Comparison of ENCODE assay signal across 8 cellular contexts in the genomic region with DNA sequence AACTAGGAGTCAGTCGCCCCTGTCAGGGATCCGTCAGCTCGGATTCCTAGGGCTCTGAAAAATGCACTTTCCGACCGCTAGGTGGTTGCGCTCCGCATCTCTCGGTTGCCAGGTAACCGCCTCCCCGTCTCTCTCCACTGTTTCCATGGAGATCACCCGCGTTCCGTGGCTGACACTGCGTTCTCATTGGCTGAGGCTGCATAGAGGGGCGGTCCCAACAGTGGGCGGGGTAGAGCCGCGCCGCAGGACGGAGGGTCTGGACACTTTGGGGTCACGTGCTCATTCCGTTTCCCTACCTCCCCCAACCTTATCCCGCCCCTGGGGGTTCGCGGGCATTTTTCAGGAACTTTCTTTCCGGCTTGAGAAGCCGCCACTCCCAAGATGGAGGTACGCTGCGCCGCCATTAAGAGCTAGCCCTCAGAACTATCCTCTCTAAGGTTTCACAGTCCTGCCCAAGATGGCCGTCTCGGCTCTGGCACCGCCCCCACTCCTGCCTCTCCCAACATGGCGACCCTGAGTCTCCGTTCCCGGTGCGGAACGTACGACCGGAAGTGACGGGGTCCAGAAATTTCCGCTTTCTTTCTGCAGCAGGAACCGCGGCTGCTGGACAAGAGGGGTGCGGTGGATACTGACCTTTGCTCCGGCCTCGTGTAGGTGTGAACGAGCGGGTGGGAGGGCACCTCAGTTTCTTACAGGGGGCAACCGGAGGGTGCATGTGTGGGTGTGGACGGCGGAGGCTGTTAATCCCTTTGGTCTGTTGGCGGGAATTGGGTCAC. TPM values are rescaled to one million over a fixed set of nuclear protein-coding genes. Genes with fewer than 3 reads are reported as not detected.
A peak's percentile ranks its signal among the peaks of the same experiment; 100 is the strongest.
DNase-seq lines count a peak whose midpoint lies in the region; ATAC-seq and TF ChIP-seq lines count a peak whose summit lies in the region.

ODAD3 (minus strand) TSS at position 65 of the 776 bp plus-strand sequence. CDS start 105 bp downstream, outside the sequence.
PRKCSH (plus strand) TSS at position 579 of the 776 bp plus-strand sequence. CDS start 483 bp downstream, outside the sequence.

- H3K79me2 ChIP-seq in DND-41 (ENCODE audit: insufficient read depth, low read length), result peaks cover 25% of the 10 kb centered on the region

- H3K9ac ChIP-seq in DND-41 (ENCODE audit: low read depth, low read length), result peak within 1 kb of the TSS; percentile 71

- H3K4me2 ChIP-seq in DND-41 (ENCODE audit: insufficient read depth, low read length), result peak within 1 kb of the TSS; percentile 86

- peak within 1 kb of the TSS; percentile 98 for H3K27ac Mint-ChIP-seq in activated T-cell treated with anti-CD3 and anti-CD28 coated beads, Interleukin-2, amount 50 U/mL, for 72 hours

- H3K4me3 Mint-ChIP-seq in activated T-cell treated with anti-CD3 and anti-CD28 coated beads, Interleukin-2, amount 50 U/mL, for 72 hours, result peak within 1 kb of the TSS; percentile 99 to 100

- peak in 2 of 4 donors; percentile 25 to 51 for TF ChIP-seq POLR2A in esophagus squamous epithelium (IDR thresholded peaks at IDR 0.05)

- 0% methylated on average over 6 to 13 of the region's 53 CpGs for WGBS in esophagus squamous epithelium, 2 donors

- peak; percentile 94 for TF ChIP-seq CTCF in DND-41 (IDR thresholded peaks at IDR 0.05; ENCODE audit: borderline replicate concordance, extremely low read depth, low read length, poor library complexity, severe bottlenecking)
- TF ChIP-seq CTCF in esophagus squamous epithelium (IDR thresholded peaks at IDR 0.05), result peak; percentile 89 to 99 (median 97)

- ATAC-seq in DND-41 (ENCODE audit: insufficient read depth, low read depth), result peak; percentile 94
- peak; percentile 88 for ATAC-seq in GM21723 (IDR thresholded peaks at IDR 0.05; ENCODE audit: unreplicated experiment)
- peak; percentile 94 for ATAC-seq in activated T-cell treated with anti-CD3 and anti-CD28 coated beads, Interleukin-2, amount 50 U/mL, for 72 hours (replicated peaks in 1 of 2)

- intact Hi-C loops in esophagus squamous epithelium (cut with DNase I), result no loop called here

- DNase-seq in DND-41 (peak; percentile 100), KG1 (lab: John Stamatoyannopoulos, UW) (peak; percentile 97), esophagus squamous epithelium (lab: John Stamatoyannopoulos, UW) (peak; percentile 100), myocyte (ENCODE audit: low read depth) (peak; percentile 100)
- peak; percentile 98 to 99 for DNase-seq in activated T-cell treated with anti-CD3 and anti-CD28 coated beads, Interleukin-2, amount 50 U/mL, for 72 hours
- DNase-seq in stimulated activated CD8-positive, alpha-beta memory T cell treated with anti-CD3 and anti-CD28 coated beads, Interleukin-7, amount 100 ng/mL, for 48 hours (ENCODE audit: extremely low read depth in 1 of 2, low read depth in 1 of 2), result peak; percentile 96 to 100

- no peaks in the 10 kb centered on the region for H3K27me3 Mint-ChIP-seq in activated T-cell treated with anti-CD3 and anti-CD28 coated beads, Interleukin-2, amount 50 U/mL, for 72 hours (ENCODE audit: low read depth)

- H3K36me3 Mint-ChIP-seq in activated T-cell treated with anti-CD3 and anti-CD28 coated beads, Interleukin-2, amount 50 U/mL, for 72 hours (ENCODE audit: insufficient read depth in 2 of 2), result peaks cover 6 to 11% of the 10 kb centered on the region in 2 donors

- H3K4me1 ChIP-seq in DND-41 (ENCODE audit: insufficient read depth, low read length) (peaks cover 32% of the 10 kb centered on the region), esophagus squamous epithelium (peaks cover 14 to 27% (median 19%) of the 10 kb centered on the region in 3 donors)

- H3K27me3 ChIP-seq in DND-41 (ENCODE audit: insufficient read depth, low read length, poor library complexity) (no peaks in the 10 kb centered on the region), esophagus squamous epithelium (no peaks in the 10 kb centered on the region)

- H3K4me3 ChIP-seq in DND-41 (ENCODE audit: low read depth in 1 of 2, low read length in 2 of 2) (peak within 1 kb of the TSS; percentile 50 to 82; a peak in 3 of 4 replicates), esophagus squamous epithelium (peak within 1 kb of the TSS; percentile 61 to 93 (median 82))

- peaks cover 14% of the 10 kb centered on the region for H4K20me1 ChIP-seq in DND-41 (ENCODE audit: insufficient read depth, low read length)

- H3K9me3 ChIP-seq in DND-41 (ENCODE audit: insufficient read depth, low read length, severe bottlenecking) (no peaks in the 10 kb centered on the region), esophagus squamous epithelium (no peaks in the 10 kb centered on the region)

- H3K27ac ChIP-seq in DND-41 (ENCODE audit: low read length), result peak within 1 kb of the TSS; percentile 89
- H3K27ac ChIP-seq in esophagus squamous epithelium, result peak within 1 kb of the TSS; percentile 80 to 87 (median 85)

- no peaks in the 10 kb centered on the region for H3K9me3 Mint-ChIP-seq in activated T-cell treated with anti-CD3 and anti-CD28 coated beads, Interleukin-2, amount 50 U/mL, for 72 hours

- peaks cover 31% of the 10 kb centered on the region for H3K4me1 Mint-ChIP-seq in activated T-cell treated with anti-CD3 and anti-CD28 coated beads, Interleukin-2, amount 50 U/mL, for 72 hours (ENCODE audit: low read depth)

- peak within 1 kb of the TSS; percentile 86 for H2AFZ ChIP-seq in DND-41 (ENCODE audit: low read depth, low read length)

- H3K36me3 ChIP-seq in DND-41 (ENCODE audit: insufficient read depth, low read length) (peaks cover 37% of the 10 kb centered on the region), esophagus squamous epithelium (peaks cover 7 to 38% (median 29%) of the 10 kb centered on the region in 3 donors)

TF ChIP-seq in PFSK-1, 5 proteins besides CTCF, POLR2A, EP300 and RAD21:
- TF ChIP-seq TAF1 (IDR thresholded peaks at IDR 0.05; ENCODE audit: borderline replicate concordance, insufficient read depth, low read length) (peak; percentile 90; the same call in 1 of the 2 replicates), FOXP2 (optimal IDR thresholded peaks at IDR 0.05; ENCODE audit: borderline replicate concordance, extremely low read depth, extremely low read length, insufficient read depth) (peak; percentile 29), POLR2AphosphoS5 (IDR thresholded peaks at IDR 0.05; ENCODE audit: low read depth, low read length) (peak; percentile 90), SIN3A (IDR thresholded peaks at IDR 0.05; ENCODE audit: borderline replicate concordance, insufficient read depth, low read length) (no peak)
- TF ChIP-seq, protein P1, sequence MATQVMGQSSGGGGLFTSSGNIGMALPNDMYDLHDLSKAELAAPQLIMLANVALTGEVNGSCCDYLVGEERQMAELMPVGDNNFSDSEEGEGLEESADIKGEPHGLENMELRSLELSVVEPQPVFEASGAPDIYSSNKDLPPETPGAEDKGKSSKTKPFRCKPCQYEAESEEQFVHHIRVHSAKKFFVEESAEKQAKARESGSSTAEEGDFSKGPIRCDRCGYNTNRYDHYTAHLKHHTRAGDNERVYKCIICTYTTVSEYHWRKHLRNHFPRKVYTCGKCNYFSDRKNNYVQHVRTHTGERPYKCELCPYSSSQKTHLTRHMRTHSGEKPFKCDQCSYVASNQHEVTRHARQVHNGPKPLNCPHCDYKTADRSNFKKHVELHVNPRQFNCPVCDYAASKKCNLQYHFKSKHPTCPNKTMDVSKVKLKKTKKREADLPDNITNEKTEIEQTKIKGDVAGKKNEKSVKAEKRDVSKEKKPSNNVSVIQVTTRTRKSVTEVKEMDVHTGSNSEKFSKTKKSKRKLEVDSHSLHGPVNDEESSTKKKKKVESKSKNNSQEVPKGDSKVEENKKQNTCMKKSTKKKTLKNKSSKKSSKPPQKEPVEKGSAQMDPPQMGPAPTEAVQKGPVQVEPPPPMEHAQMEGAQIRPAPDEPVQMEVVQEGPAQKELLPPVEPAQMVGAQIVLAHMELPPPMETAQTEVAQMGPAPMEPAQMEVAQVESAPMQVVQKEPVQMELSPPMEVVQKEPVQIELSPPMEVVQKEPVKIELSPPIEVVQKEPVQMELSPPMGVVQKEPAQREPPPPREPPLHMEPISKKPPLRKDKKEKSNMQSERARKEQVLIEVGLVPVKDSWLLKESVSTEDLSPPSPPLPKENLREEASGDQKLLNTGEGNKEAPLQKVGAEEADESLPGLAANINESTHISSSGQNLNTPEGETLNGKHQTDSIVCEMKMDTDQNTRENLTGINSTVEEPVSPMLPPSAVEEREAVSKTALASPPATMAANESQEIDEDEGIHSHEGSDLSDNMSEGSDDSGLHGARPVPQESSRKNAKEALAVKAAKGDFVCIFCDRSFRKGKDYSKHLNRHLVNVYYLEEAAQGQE (IDR thresholded peaks at IDR 0.05; ENCODE audit: insufficient read depth in 1 of 2, low read depth in 2 of 2, low read length in 2 of 2), result peak in 1 of 2 experiments; percentile 63; a peak in 1 of 4 replicates

RNA-seq across cellular contexts. Expression of gene ODAD3, which starts in this region (rescaled TPM):
- polyA plus RNA-seq in PFSK-1 (2012; ENCODE audit: insufficient read length, low read depth), result 0.54 TPM
- under 1 TPM; 0.16 to 0.50 TPM for total RNA-seq in activated T-cell treated with anti-CD3 and anti-CD28 coated beads, Interleukin-2, amount 50 U/mL, for 72 hours
- 1 to 10 TPM in 1 of 4 donors, under 1 TPM in 1, not detected in 2; 0.19 to 8.8 TPM for total RNA-seq in esophagus squamous epithelium
- total RNA-seq in myocyte, result 0.10 and 0.32 TPM in 2 replicates
- 0.93 TPM for polyA plus RNA-seq in myocyte (2012)

RNA-seq across cellular contexts. Expression of gene PRKCSH, which starts in this region (rescaled TPM):
- 398 TPM for polyA plus RNA-seq in PFSK-1 (2012; ENCODE audit: insufficient read length, low read depth)
- 100 to 1,000 TPM; 253 to 266 TPM for total RNA-seq in activated T-cell treated with anti-CD3 and anti-CD28 coated beads, Interleukin-2, amount 50 U/mL, for 72 hours
- total RNA-seq in esophagus squamous epithelium (100 to 1,000 TPM in 1 of 4 donors, 10 to 100 TPM in 3; 64.1 to 107 (median 99.1) TPM), myocyte (93.8 and 118 TPM in 2 replicates)
- 254 TPM for polyA plus RNA-seq in myocyte (2012)

Comparison
In these comparisons a context has a peak if more than half of its experiments do, and no peak if none do; other contexts are left out.
1. Peak in every context shown above with its lines: DNase-seq, ATAC-seq, H3K4me3 ChIP-seq and H3K27ac ChIP-seq.